In the genomic region with DNA sequence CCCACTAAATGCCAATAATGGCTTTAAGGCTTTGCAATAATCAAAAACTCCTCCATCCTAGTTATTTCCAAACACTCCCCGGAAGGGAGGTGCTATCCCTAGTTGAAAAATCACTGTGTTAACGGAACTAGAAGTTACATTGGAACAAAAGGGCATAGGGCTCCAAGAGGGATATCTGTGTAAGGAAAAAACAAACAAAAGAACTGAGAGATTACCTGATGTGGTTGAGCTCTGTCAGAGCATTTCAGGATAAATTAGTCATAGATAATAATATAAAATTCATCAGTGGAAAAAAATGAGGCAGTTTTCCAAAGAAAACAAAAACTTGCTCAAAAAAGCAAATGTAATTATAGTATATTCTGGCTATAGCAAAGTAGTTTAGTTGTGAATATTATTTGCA, we compare ENCODE assay signal across 1 cellular context.
TF ChIP-seq lines count a peak whose summit lies in the region.

No MANE protein-coding gene starts in this region.

TF ChIP-seq in liver, 16 proteins besides CTCF, POLR2A, EP300 and RAD21 (continued from another document):
- TF ChIP-seq, protein P1, sequence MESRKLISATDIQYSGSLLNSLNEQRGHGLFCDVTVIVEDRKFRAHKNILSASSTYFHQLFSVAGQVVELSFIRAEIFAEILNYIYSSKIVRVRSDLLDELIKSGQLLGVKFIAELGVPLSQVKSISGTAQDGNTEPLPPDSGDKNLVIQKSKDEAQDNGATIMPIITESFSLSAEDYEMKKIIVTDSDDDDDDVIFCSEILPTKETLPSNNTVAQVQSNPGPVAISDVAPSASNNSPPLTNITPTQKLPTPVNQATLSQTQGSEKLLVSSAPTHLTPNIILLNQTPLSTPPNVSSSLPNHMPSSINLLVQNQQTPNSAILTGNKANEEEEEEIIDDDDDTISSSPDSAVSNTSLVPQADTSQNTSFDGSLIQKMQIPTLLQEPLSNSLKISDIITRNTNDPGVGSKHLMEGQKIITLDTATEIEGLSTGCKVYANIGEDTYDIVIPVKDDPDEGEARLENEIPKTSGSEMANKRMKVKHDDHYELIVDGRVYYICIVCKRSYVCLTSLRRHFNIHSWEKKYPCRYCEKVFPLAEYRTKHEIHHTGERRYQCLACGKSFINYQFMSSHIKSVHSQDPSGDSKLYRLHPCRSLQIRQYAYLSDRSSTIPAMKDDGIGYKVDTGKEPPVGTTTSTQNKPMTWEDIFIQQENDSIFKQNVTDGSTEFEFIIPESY (IDR thresholded peaks at IDR 0.05): no peak
- TF ChIP-seq, protein P2, sequence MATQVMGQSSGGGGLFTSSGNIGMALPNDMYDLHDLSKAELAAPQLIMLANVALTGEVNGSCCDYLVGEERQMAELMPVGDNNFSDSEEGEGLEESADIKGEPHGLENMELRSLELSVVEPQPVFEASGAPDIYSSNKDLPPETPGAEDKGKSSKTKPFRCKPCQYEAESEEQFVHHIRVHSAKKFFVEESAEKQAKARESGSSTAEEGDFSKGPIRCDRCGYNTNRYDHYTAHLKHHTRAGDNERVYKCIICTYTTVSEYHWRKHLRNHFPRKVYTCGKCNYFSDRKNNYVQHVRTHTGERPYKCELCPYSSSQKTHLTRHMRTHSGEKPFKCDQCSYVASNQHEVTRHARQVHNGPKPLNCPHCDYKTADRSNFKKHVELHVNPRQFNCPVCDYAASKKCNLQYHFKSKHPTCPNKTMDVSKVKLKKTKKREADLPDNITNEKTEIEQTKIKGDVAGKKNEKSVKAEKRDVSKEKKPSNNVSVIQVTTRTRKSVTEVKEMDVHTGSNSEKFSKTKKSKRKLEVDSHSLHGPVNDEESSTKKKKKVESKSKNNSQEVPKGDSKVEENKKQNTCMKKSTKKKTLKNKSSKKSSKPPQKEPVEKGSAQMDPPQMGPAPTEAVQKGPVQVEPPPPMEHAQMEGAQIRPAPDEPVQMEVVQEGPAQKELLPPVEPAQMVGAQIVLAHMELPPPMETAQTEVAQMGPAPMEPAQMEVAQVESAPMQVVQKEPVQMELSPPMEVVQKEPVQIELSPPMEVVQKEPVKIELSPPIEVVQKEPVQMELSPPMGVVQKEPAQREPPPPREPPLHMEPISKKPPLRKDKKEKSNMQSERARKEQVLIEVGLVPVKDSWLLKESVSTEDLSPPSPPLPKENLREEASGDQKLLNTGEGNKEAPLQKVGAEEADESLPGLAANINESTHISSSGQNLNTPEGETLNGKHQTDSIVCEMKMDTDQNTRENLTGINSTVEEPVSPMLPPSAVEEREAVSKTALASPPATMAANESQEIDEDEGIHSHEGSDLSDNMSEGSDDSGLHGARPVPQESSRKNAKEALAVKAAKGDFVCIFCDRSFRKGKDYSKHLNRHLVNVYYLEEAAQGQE (IDR thresholded peaks at IDR 0.05): no peak
- TF ChIP-seq EGR1 (IDR thresholded peaks at IDR 0.05; ENCODE audit: low read depth in 2 of 2) (no peak), GABPA (IDR thresholded peaks at IDR 0.05 in 1 of 2, conservative IDR thresholded peaks at IDR 0.05 in 1 of 2) (no peak), HNF4A (conservative IDR thresholded peaks at IDR 0.05) (peak; percentile 19 to 34), FOXA2 (IDR thresholded peaks at IDR 0.05) (no peak), FOXA1 (IDR thresholded peaks at IDR 0.05) (no peak), HNF4G (IDR thresholded peaks at IDR 0.05) (peak; percentile 10), NR2F2 (IDR thresholded peaks at IDR 0.05) (peak; percentile 78), YY1 (IDR thresholded peaks at IDR 0.05) (no peak), TAF1 (conservative IDR thresholded peaks at IDR 0.05) (no peak), RXRA (IDR thresholded peaks at IDR 0.05) (no peak)
- TF ChIP-seq, protein P3, sequence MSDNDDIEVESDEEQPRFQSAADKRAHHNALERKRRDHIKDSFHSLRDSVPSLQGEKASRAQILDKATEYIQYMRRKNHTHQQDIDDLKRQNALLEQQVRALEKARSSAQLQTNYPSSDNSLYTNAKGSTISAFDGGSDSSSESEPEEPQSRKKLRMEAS (IDR thresholded peaks at IDR 0.05): no peak
TF ChIP-seq in liver: peak in this region for 4.
